Comparison of ENCODE assay signal across 8 cellular contexts in the genomic region with DNA sequence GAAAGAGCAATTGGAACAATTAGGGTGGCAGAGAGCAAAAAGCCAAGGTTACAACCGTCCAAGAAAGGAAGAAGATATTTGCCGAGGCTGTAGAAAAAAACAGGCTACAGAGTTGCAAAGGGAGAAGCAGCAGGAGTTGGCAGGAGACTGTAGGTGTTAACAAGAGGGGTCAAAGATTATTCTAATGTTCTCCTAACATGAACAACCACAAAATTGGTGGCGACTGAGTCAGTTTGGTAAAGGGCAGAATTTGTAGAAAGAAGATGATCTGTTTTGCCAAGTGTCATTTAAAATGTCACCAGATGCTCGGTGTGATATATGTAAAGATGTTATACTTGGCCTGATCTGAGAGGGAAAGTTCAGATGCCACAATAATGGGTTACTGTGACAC. TPM values are rescaled to one million over a fixed set of nuclear protein-coding genes. Genes with fewer than 3 reads are reported as not detected.
DNase-seq lines count a peak whose midpoint lies in the region; TF ChIP-seq lines count a peak whose summit lies in the region.

No MANE protein-coding gene starts in this region.

- H3K27ac ChIP-seq in layer of hippocampus (ENCODE audit: low read depth, low read length) (peak overlapping the region; percentile 97), suprapubic skin (peak overlapping the region; percentile 91)

- H3K4me3 ChIP-seq in suprapubic skin, result peak overlapping the region; percentile 56

- 14% methylated on average over 4 of the region's 4 CpGs for WGBS in suprapubic skin

- H3K4me3 Mint-ChIP-seq in T-helper 1 cell treated with Interleukin-12 subunit alpha and Interleukin-12 subunit beta and Interleukin-4 antibody, amounts not matched to agents 30 μg/mL and 1 μg/mL, for 36 hours, result peak overlapping the region; percentile 98
- H3K4me3 Mint-ChIP-seq in activated T-helper 2 cell treated with anti-CD3 and anti-CD28 coated beads, Interferon-gamma antibody, Interleukin-2, Interleukin-4, amounts not matched to agents 10 μg/mL and 5 μg/mL and 100 μg/mL, durations not matched to agents 14 hours and 24 hours and 36 hours (ENCODE audit: low read depth), result peak overlapping the region; percentile 98

- peaks cover 61% of the 10 kb centered on the region for H3K4me1 ChIP-seq in suprapubic skin

- peaks cover 57% of the 10 kb centered on the region for H3K4me1 Mint-ChIP-seq in T-helper 1 cell treated with Interleukin-12 subunit alpha and Interleukin-12 subunit beta and Interleukin-4 antibody, amounts not matched to agents 30 μg/mL and 1 μg/mL, for 36 hours (ENCODE audit: low read depth)
- H3K4me1 Mint-ChIP-seq in activated T-helper 2 cell treated with anti-CD3 and anti-CD28 coated beads, Interferon-gamma antibody, Interleukin-2, Interleukin-4, amounts not matched to agents 10 μg/mL and 5 μg/mL and 100 μg/mL, durations not matched to agents 14 hours and 24 hours and 36 hours (ENCODE audit: low read depth), result peaks cover 55% of the 10 kb centered on the region

- no peaks in the 10 kb centered on the region for H3K9me3 Mint-ChIP-seq in T-helper 1 cell treated with Interleukin-12 subunit alpha and Interleukin-12 subunit beta and Interleukin-4 antibody, amounts not matched to agents 30 μg/mL and 1 μg/mL, for 36 hours
- H3K9me3 Mint-ChIP-seq in activated T-helper 2 cell treated with anti-CD3 and anti-CD28 coated beads, Interferon-gamma antibody, Interleukin-2, Interleukin-4, amounts not matched to agents 10 μg/mL and 5 μg/mL and 100 μg/mL, durations not matched to agents 14 hours and 24 hours and 36 hours, result no peaks in the 10 kb centered on the region

- H3K27me3 Mint-ChIP-seq in T-helper 1 cell treated with Interleukin-12 subunit alpha and Interleukin-12 subunit beta and Interleukin-4 antibody, amounts not matched to agents 30 μg/mL and 1 μg/mL, for 36 hours (ENCODE audit: low read depth), result no peaks in the 10 kb centered on the region
- no peaks in the 10 kb centered on the region for H3K27me3 Mint-ChIP-seq in activated T-helper 2 cell treated with anti-CD3 and anti-CD28 coated beads, Interferon-gamma antibody, Interleukin-2, Interleukin-4, amounts not matched to agents 10 μg/mL and 5 μg/mL and 100 μg/mL, durations not matched to agents 14 hours and 24 hours and 36 hours (ENCODE audit: low read depth)

- no peak for TF ChIP-seq EP300 in suprapubic skin (IDR thresholded peaks at IDR 0.05)

- no peak for TF ChIP-seq POLR2A in suprapubic skin (IDR thresholded peaks at IDR 0.05)

- peak overlapping the region; percentile 93 for H3K27ac Mint-ChIP-seq in T-helper 1 cell treated with Interleukin-12 subunit alpha and Interleukin-12 subunit beta and Interleukin-4 antibody, amounts not matched to agents 30 μg/mL and 1 μg/mL, for 36 hours
- peak overlapping the region; percentile 96 for H3K27ac Mint-ChIP-seq in activated T-helper 2 cell treated with anti-CD3 and anti-CD28 coated beads, Interferon-gamma antibody, Interleukin-2, Interleukin-4, amounts not matched to agents 10 μg/mL and 5 μg/mL and 100 μg/mL, durations not matched to agents 14 hours and 24 hours and 36 hours

- H3K27me3 ChIP-seq in layer of hippocampus (ENCODE audit: control insufficient read depth, insufficient read depth, low read length) (no peaks in the 10 kb centered on the region), suprapubic skin (no peaks in the 10 kb centered on the region)

- no peaks in the 10 kb centered on the region for H3K9me3 ChIP-seq in suprapubic skin

- TF ChIP-seq CTCF in suprapubic skin (IDR thresholded peaks at IDR 0.05), result no peak

- DNase-seq in T-helper 1 cell, result no peak
- no peak for DNase-seq in activated T-helper 2 cell treated with anti-CD3 and anti-CD28 coated beads, Interferon-gamma antibody, Interleukin-2, Interleukin-4, amounts not matched to agents 10 μg/mL and 5 μg/mL and 100 μg/mL, durations not matched to agents 14 hours and 24 hours and 36 hours (ENCODE audit: low spot score)
- no peak for DNase-seq in suprapubic skin (ENCODE audit: low spot score in 2 of 2)
- no peak for DNase-seq in SKM-1 (lab: John Stamatoyannopoulos, UW; ENCODE audit: unreplicated experiment)
- DNase-seq in NCI-H2196 treated with DMSO at 0.1 percent for 48 hours (lab: John Stamatoyannopoulos, UW; ENCODE audit: unreplicated experiment), result no peak
- no peak for DNase-seq in stimulated activated CD4-positive, alpha-beta T cell treated with anti-CD3 and anti-CD28 coated beads, Interleukin-4, amount 100 ng/mL, for 1 hour

- H3K36me3 Mint-ChIP-seq in T-helper 1 cell treated with Interleukin-12 subunit alpha and Interleukin-12 subunit beta and Interleukin-4 antibody, amounts not matched to agents 30 μg/mL and 1 μg/mL, for 36 hours (ENCODE audit: low read depth), result peaks cover 11% of the 10 kb centered on the region
- H3K36me3 Mint-ChIP-seq in activated T-helper 2 cell treated with anti-CD3 and anti-CD28 coated beads, Interferon-gamma antibody, Interleukin-2, Interleukin-4, amounts not matched to agents 10 μg/mL and 5 μg/mL and 100 μg/mL, durations not matched to agents 14 hours and 24 hours and 36 hours (ENCODE audit: low read depth), result peaks cover 8% of the 10 kb centered on the region

- intact Hi-C loops in activated T-helper 2 cell treated with anti-CD3 and anti-CD28 coated beads, Interferon-gamma antibody, Interleukin-2, Interleukin-4, amounts not matched to agents 10 μg/mL and 5 μg/mL and 100 μg/mL, durations not matched to agents 14 hours and 24 hours and 36 hours (cut with micrococcal nuclease), result loop anchor here (2.0 to 10.0 kb wide), 5 partner anchors 39 to 446 kb away; partner anchors contain the start of genes ARNT, C1orf56, PSMD4 and TNFAIP8L2

- H3K36me3 ChIP-seq in suprapubic skin, result no peaks in the 10 kb centered on the region

RNA-seq across cellular contexts. Expression of gene PRUNE1, which starts 0.4 kb away (rescaled TPM):
- total RNA-seq in activated T-helper 2 cell treated with anti-CD3 and anti-CD28 coated beads, Interferon-gamma antibody, Interleukin-2, Interleukin-4, amounts not matched to agents 10 μg/mL and 5 μg/mL and 100 μg/mL, durations not matched to agents 14 hours and 24 hours and 36 hours, result 15.1 and 15.5 TPM in 2 replicates
- total RNA-seq in suprapubic skin, result 10 to 100 TPM; 16.5 to 24.2 (median 20.4) TPM

RNA-seq across cellular contexts. Expression of gene MINDY1, which starts 1.1 kb away (rescaled TPM):
- 16.2 and 16.8 TPM in 2 replicates for total RNA-seq in activated T-helper 2 cell treated with anti-CD3 and anti-CD28 coated beads, Interferon-gamma antibody, Interleukin-2, Interleukin-4, amounts not matched to agents 10 μg/mL and 5 μg/mL and 100 μg/mL, durations not matched to agents 14 hours and 24 hours and 36 hours
- 10 to 100 TPM; 31.7 to 59.1 (median 35.8) TPM for total RNA-seq in suprapubic skin

RNA-seq across cellular contexts. Expression of gene ANXA9, which starts 25.8 kb away (rescaled TPM):
- total RNA-seq in activated T-helper 2 cell treated with anti-CD3 and anti-CD28 coated beads, Interferon-gamma antibody, Interleukin-2, Interleukin-4, amounts not matched to agents 10 μg/mL and 5 μg/mL and 100 μg/mL, durations not matched to agents 14 hours and 24 hours and 36 hours, result 0.32 TPM in 1 of 2 replicates, not detected in the other
- 10 to 100 TPM; 17.6 to 67.5 (median 45.8) TPM for total RNA-seq in suprapubic skin

RNA-seq across cellular contexts. Expression of gene BNIPL, which starts 28.5 kb away (rescaled TPM):
- 1.5 TPM in 2 replicates for total RNA-seq in activated T-helper 2 cell treated with anti-CD3 and anti-CD28 coated beads, Interferon-gamma antibody, Interleukin-2, Interleukin-4, amounts not matched to agents 10 μg/mL and 5 μg/mL and 100 μg/mL, durations not matched to agents 14 hours and 24 hours and 36 hours
- 100 to 1,000 TPM; 196 to 492 (median 251) TPM for total RNA-seq in suprapubic skin

RNA-seq across cellular contexts. Expression of gene CERS2, which starts 33.2 kb away (rescaled TPM):
- total RNA-seq in activated T-helper 2 cell treated with anti-CD3 and anti-CD28 coated beads, Interferon-gamma antibody, Interleukin-2, Interleukin-4, amounts not matched to agents 10 μg/mL and 5 μg/mL and 100 μg/mL, durations not matched to agents 14 hours and 24 hours and 36 hours, result 176 and 196 TPM in 2 replicates
- 10 to 100 TPM; 46.5 to 57.9 (median 51.4) TPM for total RNA-seq in suprapubic skin

Comparison
In these comparisons a context has a peak if more than half of its experiments do, and no peak if none do; other contexts are left out.
1. RNA of gene ANXA9, which starts 25.8 kb away (total RNA-seq): 17.6 to 67.5 TPM in suprapubic skin; 0.32 TPM in activated T-helper 2 cell treated with anti-CD3 and anti-CD28 coated beads, Interferon-gamma antibody, Interleukin-2, Interleukin-4, amounts not matched to agents 10 μg/mL and 5 μg/mL and 100 μg/mL, durations not matched to agents 14 hours and 24 hours and 36 hours; every median in the first group is over 10 times any median in the second.